ENCODE assay signal across 21 cellular contexts in the genomic region with DNA sequence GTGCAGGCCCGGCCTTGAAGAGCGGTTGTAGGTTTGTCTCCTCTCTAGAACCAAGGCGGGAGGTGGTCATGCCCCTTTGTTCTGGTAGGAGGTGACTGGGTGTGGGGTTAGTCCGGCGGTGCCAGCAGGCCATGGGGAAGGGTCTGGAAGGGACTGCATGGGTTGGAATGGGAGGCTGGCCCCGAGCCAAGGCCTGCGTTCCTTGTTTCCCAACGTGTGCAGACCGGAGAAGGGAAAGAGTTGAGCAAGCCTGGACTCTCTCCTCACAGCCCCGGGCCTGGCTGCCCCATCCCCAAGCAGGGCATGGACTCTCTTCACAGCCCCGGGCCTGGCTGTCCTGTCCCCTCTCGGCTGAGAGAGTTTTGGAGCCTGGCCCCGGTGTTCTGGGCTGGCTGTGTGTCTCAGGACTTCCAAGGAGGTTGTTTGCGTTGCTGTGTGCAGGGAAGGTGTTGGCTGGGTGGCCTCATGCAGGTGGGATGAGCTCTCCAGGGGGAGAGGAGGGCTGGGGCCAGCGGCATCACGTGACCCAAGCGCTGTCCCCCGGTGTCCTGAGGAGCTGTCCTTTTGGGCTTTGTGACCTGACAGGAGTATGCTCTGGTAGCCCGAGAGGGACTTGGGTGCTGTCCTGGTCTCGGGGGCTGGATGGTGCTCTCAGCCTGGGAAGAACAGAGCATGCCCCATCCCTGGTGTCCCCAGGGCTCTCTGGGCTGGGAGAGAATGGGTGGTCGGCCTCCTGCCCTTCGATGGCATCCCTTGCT. TPM values are rescaled to one million over a fixed set of nuclear protein-coding genes. Genes with fewer than 3 reads are reported as not detected.
A peak's percentile ranks its signal among the peaks of the same experiment; 100 is the strongest.
DNase-seq lines count a peak whose midpoint lies in the region; ATAC-seq, FAIRE-seq and TF ChIP-seq lines count a peak whose summit lies in the region.
"Had no signal": no experiment of that assay in that cellular context is flagged by ENCODE, and none has a peak within 500 bp of the region (broad histone marks: within the 10 kb centered on the region; RNA-seq: fewer than 3 reads in every experiment).

No MANE protein-coding gene starts in this region.

- H3K4me1 ChIP-seq in astrocyte (ENCODE audit: insufficient read depth, low read length): peaks cover 37% of the 10 kb centered on the region
- H3K4me1 ChIP-seq in mucosa of rectum (ENCODE audit: control insufficient read depth in 2 of 2, insufficient read depth in 2 of 2, low read length in 2 of 2): peaks cover 5 to 11% of the 10 kb centered on the region in 2 donors
- H3K4me1 ChIP-seq in stomach: peaks cover 46 to 92% (median 73%) of the 10 kb centered on the region in 4 donors
- H3K4me1 ChIP-seq: SJSA1 had no signal

- intact Hi-C loops in stomach (cut with DNase I; ENCODE audit: low total_unique reads): no loop called here

- H3K9ac ChIP-seq in astrocyte (ENCODE audit: low read length) (no peak overlapping the region), mucosa of rectum (ENCODE audit: low read depth in 1 of 2, low read length in 2 of 2) (no peak overlapping the region)

- peak overlapping the region; percentile 81 for H3K4me2 ChIP-seq in astrocyte (ENCODE audit: low read length)

- no peaks in the 10 kb centered on the region for H3K4me1 Mint-ChIP-seq in astrocyte (ENCODE audit: low read depth, unreplicated experiment)
- H3K4me1 Mint-ChIP-seq: activated naive CD8-positive, alpha-beta T cell treated with anti-CD3 and anti-CD28 coated beads, Interleukin-2, amount 10 ng/mL, durations not matched to agents 7 days and 5 days; stimulated activated effector memory CD8-positive, alpha-beta T cell treated with anti-CD3 and anti-CD28 coated beads, Interleukin-12 subunit alpha, Interleukin-12 subunit beta, amount 100 ng/mL, for 72 hours had no signal

- H3K4me3 ChIP-seq in H7 (ENCODE audit: insufficient read depth, low read depth, low read length) (no peak overlapping the region), astrocyte (ENCODE audit: insufficient read depth, low read depth, low read length) (no peak overlapping the region), mucosa of rectum (ENCODE audit: low read length in 2 of 2) (no peak overlapping the region), stomach (peak overlapping the region; percentile 48 to 60 (median 51))
- H3K4me3 ChIP-seq: SJSA1 had no signal

- H2AFZ ChIP-seq in astrocyte (ENCODE audit: low read depth, low read length): no peak overlapping the region

- TF ChIP-seq CTCF in astrocyte (IDR thresholded peaks at IDR 0.05; ENCODE audit: insufficient read depth, low read depth, low read length) (no peak), stomach (IDR thresholded peaks at IDR 0.05) (no peak)

- TF ChIP-seq POLR2A in stomach (IDR thresholded peaks at IDR 0.05): no peak

- ATAC-seq in GM21786 (IDR thresholded peaks at IDR 0.05; ENCODE audit: unreplicated experiment): no peak
- ATAC-seq: effector memory CD8-positive, alpha-beta T cell; naive thymus-derived CD8-positive, alpha-beta T cell; stimulated activated effector memory CD8-positive, alpha-beta T cell treated with anti-CD3 and anti-CD28 coated beads, Interleukin-12 subunit alpha, Interleukin-12 subunit beta, amount 100 ng/mL, for 72 hours had no signal

- H3K27me3 ChIP-seq in H7 (ENCODE audit: control insufficient read depth, insufficient read depth, low read length): no peaks in the 10 kb centered on the region
- H3K27me3 ChIP-seq in astrocyte (ENCODE audit: insufficient read depth, low read length): no peaks in the 10 kb centered on the region
- peaks cover 14 to 40% of the 10 kb centered on the region in 2 donors for H3K27me3 ChIP-seq in mucosa of rectum (ENCODE audit: control insufficient read depth in 2 of 2, insufficient read depth in 2 of 2, low read length in 2 of 2)
- peaks cover 8 to 96% (median 74%) of the 10 kb centered on the region in 3 donors for H3K27me3 ChIP-seq in stomach

- WGBS in stomach, 5 donors: 41 to 65% (median 53%) methylated on average over 4 to 22 of the region's 22 CpGs

- H3K27me3 Mint-ChIP-seq in astrocyte (ENCODE audit: low read depth, unreplicated experiment): peaks cover 2% of the 10 kb centered on the region

- no peak overlapping the region for H3K27ac Mint-ChIP-seq in astrocyte (ENCODE audit: unreplicated experiment)
- H3K27ac Mint-ChIP-seq: activated naive CD8-positive, alpha-beta T cell treated with anti-CD3 and anti-CD28 coated beads, Interleukin-2, amount 10 ng/mL, durations not matched to agents 7 days and 5 days; activated T-cell treated with anti-CD3 and anti-CD28 coated beads, Interleukin-2, amount 50 U/mL, for 24 hours; effector memory CD8-positive, alpha-beta T cell; naive thymus-derived CD8-positive, alpha-beta T cell; stimulated activated effector memory CD8-positive, alpha-beta T cell treated with anti-CD3 and anti-CD28 coated beads, Interleukin-12 subunit alpha, Interleukin-12 subunit beta, amount 100 ng/mL, for 72 hours had no signal

- peak overlapping the region; percentile 57 for H3K4me3 Mint-ChIP-seq in astrocyte (ENCODE audit: unreplicated experiment)
- H3K4me3 Mint-ChIP-seq: activated naive CD8-positive, alpha-beta T cell treated with anti-CD3 and anti-CD28 coated beads, Interleukin-2, amount 10 ng/mL, durations not matched to agents 7 days and 5 days; activated T-cell treated with anti-CD3 and anti-CD28 coated beads, Interleukin-2, amount 50 U/mL, for 24 hours; effector memory CD8-positive, alpha-beta T cell; stimulated activated effector memory CD8-positive, alpha-beta T cell treated with anti-CD3 and anti-CD28 coated beads, Interleukin-12 subunit alpha, Interleukin-12 subunit beta, amount 100 ng/mL, for 72 hours had no signal

- H3K9me3 ChIP-seq in astrocyte (ENCODE audit: insufficient read depth, low read depth, low read length) (no peaks in the 10 kb centered on the region), mucosa of rectum (ENCODE audit: control insufficient read depth in 2 of 2, low read length in 2 of 2) (no peaks in the 10 kb centered on the region), stomach (no peaks in the 10 kb centered on the region)
- H3K9me3 ChIP-seq: SJSA1 had no signal

- peaks cover 49% of the 10 kb centered on the region for H4K20me1 ChIP-seq in astrocyte (ENCODE audit: insufficient read depth, low read length)

- no peak for TF ChIP-seq EP300 in stomach (IDR thresholded peaks at IDR 0.05)

- DNase-seq in H7 (peak; percentile 62), astrocyte (ENCODE audit: low read depth) (no peak), stomach (no peak), GF-D8 (lab: John Stamatoyannopoulos, UW) (no peak), T-helper 1 cell (no peak), amygdala (lab: John Stamatoyannopoulos, UW) (no peak)
- DNase-seq: activated CD4-positive, alpha-beta T cell treated with anti-CD3 and anti-CD28 coated beads, Interleukin-2, amount 50 U/mL, for 4 hours; activated naive CD8-positive, alpha-beta T cell treated with anti-CD3 and anti-CD28 coated beads, Interleukin-2, amount 10 ng/mL, durations not matched to agents 7 days and 5 days; activated T-cell treated with anti-CD3 and anti-CD28 coated beads, Interleukin-2, amount 50 U/mL, for 24 hours; DMS 273 treated with DMSO at 0.1 percent for 48 hours; effector memory CD8-positive, alpha-beta T cell; left colon; naive thymus-derived CD8-positive, alpha-beta T cell; NCI-H1694; NCI-H446; small intestine had no signal

- peaks cover 2% of the 10 kb centered on the region for H3K36me3 Mint-ChIP-seq in astrocyte (ENCODE audit: low read depth, unreplicated experiment)
- H3K36me3 Mint-ChIP-seq: activated naive CD8-positive, alpha-beta T cell treated with anti-CD3 and anti-CD28 coated beads, Interleukin-2, amount 10 ng/mL, durations not matched to agents 7 days and 5 days; naive thymus-derived CD8-positive, alpha-beta T cell; stimulated activated effector memory CD8-positive, alpha-beta T cell treated with anti-CD3 and anti-CD28 coated beads, Interleukin-12 subunit alpha, Interleukin-12 subunit beta, amount 100 ng/mL, for 72 hours had no signal

- no peak for FAIRE-seq in astrocyte (lab: Jason Lieb, UNC)
- FAIRE-seq: small intestine, TTC549 had no signal

- H3K36me3 ChIP-seq in H7 (replicated peaks; ENCODE audit: control insufficient read depth, insufficient read depth, low read length) (no peaks in the 10 kb centered on the region), astrocyte (ENCODE audit: insufficient read depth, low read length) (no peaks in the 10 kb centered on the region), mucosa of rectum (ENCODE audit: control insufficient read depth in 2 of 2, insufficient read depth in 2 of 2, low read length in 2 of 2) (no peaks in the 10 kb centered on the region), stomach (no peaks in the 10 kb centered on the region)
- H3K36me3 ChIP-seq: SJSA1 had no signal

- H3K9me3 Mint-ChIP-seq in astrocyte (ENCODE audit: unreplicated experiment): no peaks in the 10 kb centered on the region
- H3K9me3 Mint-ChIP-seq: activated naive CD8-positive, alpha-beta T cell treated with anti-CD3 and anti-CD28 coated beads, Interleukin-2, amount 10 ng/mL, durations not matched to agents 7 days and 5 days; activated T-cell treated with anti-CD3 and anti-CD28 coated beads, Interleukin-2, amount 50 U/mL, for 24 hours; stimulated activated effector memory CD8-positive, alpha-beta T cell treated with anti-CD3 and anti-CD28 coated beads, Interleukin-12 subunit alpha, Interleukin-12 subunit beta, amount 100 ng/mL, for 72 hours had no signal

- H3K79me2 ChIP-seq in astrocyte (ENCODE audit: insufficient read depth, low read length): peaks cover 18% of the 10 kb centered on the region

- H3K27ac ChIP-seq in astrocyte (ENCODE audit: low read depth, low read length): no peak overlapping the region
- H3K27ac ChIP-seq in mucosa of rectum (ENCODE audit: low read depth in 2 of 2, low read length in 2 of 2): peak overlapping the region; percentile 31 to 72
- H3K27ac ChIP-seq in stomach: peak overlapping the region in 4 of 5 donors; percentile 76 to 88 (median 82)
- H3K27ac ChIP-seq: SJSA1 had no signal

RNA-seq across cellular contexts. Expression of a gene that starts 2.6 kb away (rescaled TPM):
- 24.8 and 27.3 TPM in 2 replicates for total RNA-seq in H7 (2014; rRNA removed; shearing (Covaris generic))
- 21.7 and 30.5 TPM in 2 replicates for total RNA-seq in astrocyte
- total RNA-seq in stomach: 10 to 100 TPM; 15.8 to 49.6 (median 33.3) TPM
- 10 to 100 TPM in 1 of 3 donors, 1 to 10 TPM in 2; 1.5 to 14.5 (median 4.2) TPM for polyA plus RNA-seq in stomach
- total RNA-seq: SJSA1 had no signal

RNA-seq across cellular contexts. Expression of a gene that starts 59.5 kb away (rescaled TPM):
- total RNA-seq in H7 (2014; rRNA removed; shearing (Covaris generic)): not detected in 2 replicates
- total RNA-seq in astrocyte: not detected in 2 replicates
- not detected for total RNA-seq in stomach
- not detected for polyA plus RNA-seq in stomach
- total RNA-seq: activated naive CD8-positive, alpha-beta T cell treated with anti-CD3 and anti-CD28 coated beads, Interleukin-2, amount 10 ng/mL, durations not matched to agents 7 days and 5 days; left colon; naive thymus-derived CD8-positive, alpha-beta T cell; SJSA1 had no signal
- polyA plus RNA-seq: naive thymus-derived CD8-positive, alpha-beta T cell; small intestine had no signal

Comparison
In these comparisons a context has a peak if more than half of its experiments do, and no peak if none do; other contexts are left out.
1. H3K4me3 ChIP-seq: peak in stomach (4 of 4); none in H7 (single experiment), astrocyte (single experiment) and mucosa of rectum (0 of 2).